9 cellular contexts compared by ENCODE assay signal in genomic region chr15:57218826-57219576, GRCh38.
DNase-seq lines count a peak whose midpoint lies in the region; ATAC-seq and TF ChIP-seq lines count a peak whose summit lies in the region.
"Had no signal": no experiment of that assay in that cellular context is flagged by ENCODE, and none has a peak within 500 bp of the region (broad histone marks: within the 10 kb centered on the region; RNA-seq: fewer than 3 reads in every experiment).

No MANE protein-coding gene starts in this region.

- no peak for TF ChIP-seq POLR2A in erythroblast (IDR thresholded peaks at IDR 0.05; ENCODE audit: low read length)

- intact Hi-C loops in activated CD8-positive, alpha-beta T cell treated with anti-CD3 and anti-CD28 coated beads for 36 hours (cut with micrococcal nuclease): no loop called here
- intact Hi-C loops in colonic mucosa (cut with DNase I): loop anchor here (10.0 kb wide), 1 partner anchor 724 kb away; no protein-coding TSS in a partner anchor

- H3K4me1 Mint-ChIP-seq in activated CD8-positive, alpha-beta T cell treated with anti-CD3 and anti-CD28 coated beads for 36 hours (ENCODE audit: low read depth): peaks cover 35% of the 10 kb centered on the region
- peaks cover 5% of the 10 kb centered on the region for H3K4me1 Mint-ChIP-seq in activated CD8-positive, alpha-beta T cell treated with anti-CD3 and anti-CD28 coated beads, Interleukin-2, amount 10 ng/mL, durations not matched to agents 7 days and 5 days (ENCODE audit: low read depth)

- CTCF ChIA-PET in activated CD8-positive, alpha-beta T cell treated with anti-CD3 and anti-CD28 coated beads for 36 hours (lab: Charles Lee): interaction anchor here (1.4 kb wide), 1 partner anchor 301 kb away, joined by 4 read pairs; the partner anchor contains the start of gene TCF12
- CTCF ChIA-PET in activated CD8-positive, alpha-beta T cell treated with anti-CD3 and anti-CD28 coated beads, Interleukin-2, amount 10 ng/mL, durations not matched to agents 7 days and 5 days (lab: Charles Lee): interaction anchor here (0.8 to 1.1 kb wide), 2 partner anchors 87 to 299 kb away, joined by 3 to 4 read pairs; no protein-coding TSS in a partner anchor

- DNase-seq in activated CD8-positive, alpha-beta T cell treated with anti-CD3 and anti-CD28 coated beads for 36 hours: no peak
- no peak for DNase-seq in activated CD8-positive, alpha-beta T cell treated with anti-CD3 and anti-CD28 coated beads, Interleukin-2, amount 10 ng/mL, durations not matched to agents 7 days and 5 days
- DNase-seq in NCI-H526 treated with DMSO at 0.1 percent for 48 hours (lab: John Stamatoyannopoulos, UW): peak; percentile 98
- peak; percentile 9 to 15 for DNase-seq in erythroblast (lab: John Stamatoyannopoulos, UW)
- DNase-seq in skeletal muscle cell (ENCODE audit: low read depth): peak; percentile 94
- DNase-seq in hepatic stellate cell (ENCODE audit: low spot score): no peak
- DNase-seq in cerebellar cortex (ENCODE audit: low spot score): no peak
- no peak for DNase-seq in colonic mucosa

- H3K4me1 ChIP-seq in colonic mucosa: no peaks in the 10 kb centered on the region

- no peak for TF ChIP-seq CTCF in activated CD8-positive, alpha-beta T cell treated with anti-CD3 and anti-CD28 coated beads for 36 hours (IDR thresholded peaks at IDR 0.05)
- TF ChIP-seq CTCF in colonic mucosa (IDR thresholded peaks at IDR 0.05): no peak

- no peaks in the 10 kb centered on the region for H3K9me3 Mint-ChIP-seq in activated CD8-positive, alpha-beta T cell treated with anti-CD3 and anti-CD28 coated beads for 36 hours
- H3K9me3 Mint-ChIP-seq in activated CD8-positive, alpha-beta T cell treated with anti-CD3 and anti-CD28 coated beads, Interleukin-2, amount 10 ng/mL, durations not matched to agents 7 days and 5 days (ENCODE audit: insufficient read depth): no peaks in the 10 kb centered on the region

- no peak overlapping the region for H3K4me3 Mint-ChIP-seq in activated CD8-positive, alpha-beta T cell treated with anti-CD3 and anti-CD28 coated beads for 36 hours
- H3K4me3 Mint-ChIP-seq in activated CD8-positive, alpha-beta T cell treated with anti-CD3 and anti-CD28 coated beads, Interleukin-2, amount 10 ng/mL, durations not matched to agents 7 days and 5 days: no peak overlapping the region

- no peaks in the 10 kb centered on the region for H3K27me3 ChIP-seq in colonic mucosa
- H3K27me3 ChIP-seq: BLaER1 had no signal

- no peaks in the 10 kb centered on the region for H3K36me3 ChIP-seq in colonic mucosa
- H3K36me3 ChIP-seq: BLaER1 had no signal

- no peak overlapping the region for H3K9ac ChIP-seq in colonic mucosa (ENCODE audit: low read depth in 2 of 2, low read length in 2 of 2)
- H3K9ac ChIP-seq: BLaER1 had no signal

- ATAC-seq in activated CD8-positive, alpha-beta T cell treated with anti-CD3 and anti-CD28 coated beads for 36 hours: peak; percentile 42
- no peak for ATAC-seq in activated CD8-positive, alpha-beta T cell treated with anti-CD3 and anti-CD28 coated beads, Interleukin-2, amount 10 ng/mL, durations not matched to agents 7 days and 5 days

- peak overlapping the region; percentile 51 for H3K4me3 ChIP-seq in skeletal muscle cell (ENCODE audit: low read depth, low read length)
- no peak overlapping the region for H3K4me3 ChIP-seq in colonic mucosa
- H3K4me3 ChIP-seq: BLaER1 had no signal

- H3K27me3 Mint-ChIP-seq in activated CD8-positive, alpha-beta T cell treated with anti-CD3 and anti-CD28 coated beads for 36 hours: no peaks in the 10 kb centered on the region
- no peaks in the 10 kb centered on the region for H3K27me3 Mint-ChIP-seq in activated CD8-positive, alpha-beta T cell treated with anti-CD3 and anti-CD28 coated beads, Interleukin-2, amount 10 ng/mL, durations not matched to agents 7 days and 5 days (ENCODE audit: low read depth)

- H3K27ac Mint-ChIP-seq in activated CD8-positive, alpha-beta T cell treated with anti-CD3 and anti-CD28 coated beads for 36 hours: no peak overlapping the region
- H3K27ac Mint-ChIP-seq in activated CD8-positive, alpha-beta T cell treated with anti-CD3 and anti-CD28 coated beads, Interleukin-2, amount 10 ng/mL, durations not matched to agents 7 days and 5 days: no peak overlapping the region

- POLR2A ChIA-PET in activated CD8-positive, alpha-beta T cell treated with anti-CD3 and anti-CD28 coated beads for 36 hours (lab: Charles Lee): interaction anchor here (0.7 kb wide), 2 partner anchors 63 to 177 kb away, joined by 3 to 4 read pairs; no protein-coding TSS in a partner anchor
- POLR2A ChIA-PET in activated CD8-positive, alpha-beta T cell treated with anti-CD3 and anti-CD28 coated beads, Interleukin-2, amount 10 ng/mL, durations not matched to agents 7 days and 5 days (lab: Charles Lee): no interaction called here

- H3K9me3 ChIP-seq in colonic mucosa: no peaks in the 10 kb centered on the region
- H3K9me3 ChIP-seq: BLaER1 had no signal

- no peak overlapping the region for H3K27ac ChIP-seq in colonic mucosa
- H3K27ac ChIP-seq: BLaER1 had no signal

- H3K36me3 Mint-ChIP-seq in activated CD8-positive, alpha-beta T cell treated with anti-CD3 and anti-CD28 coated beads for 36 hours (ENCODE audit: low read depth): no peaks in the 10 kb centered on the region
- H3K36me3 Mint-ChIP-seq in activated CD8-positive, alpha-beta T cell treated with anti-CD3 and anti-CD28 coated beads, Interleukin-2, amount 10 ng/mL, durations not matched to agents 7 days and 5 days (ENCODE audit: low read depth): no peaks in the 10 kb centered on the region

Comparison
In these comparisons a context has a peak if more than half of its experiments do, and no peak if none do; other contexts are left out.
1. DNase-seq: peak in NCI-H526 treated with DMSO at 0.1 percent for 48 hours (single experiment), erythroblast (2 of 2) and skeletal muscle cell (single experiment); none in activated CD8-positive, alpha-beta T cell treated with anti-CD3 and anti-CD28 coated beads for 36 hours (single experiment), activated CD8-positive, alpha-beta T cell treated with anti-CD3 and anti-CD28 coated beads, Interleukin-2, amount 10 ng/mL, durations not matched to agents 7 days and 5 days (single experiment), hepatic stellate cell (single experiment), cerebellar cortex (single experiment) and colonic mucosa (single experiment).